In genomic region chr21:37263827-37264226, GRCh38 we compare ENCODE assay signal across 15 cellular contexts. TPM values are rescaled to one million over a fixed set of nuclear protein-coding genes. Genes with fewer than 3 reads are reported as not detected.
A peak's percentile ranks its signal among the peaks of the same experiment; 100 is the strongest.
DNase-seq lines count a peak whose midpoint lies in the region; ATAC-seq, FAIRE-seq and TF ChIP-seq lines count a peak whose summit lies in the region.
"Had no signal": no experiment of that assay in that cellular context is flagged by ENCODE, and none has a peak within 500 bp of the region (broad histone marks: within the 10 kb centered on the region; RNA-seq: fewer than 3 reads in every experiment).

No MANE protein-coding gene starts in this region.

- H3K4ac ChIP-seq in IMR-90 (ENCODE audit: low read depth, low read length) (no peak overlapping the region), H1 (replicated peaks; ENCODE audit: insufficient read length, low read depth, low read length) (no peak overlapping the region)

- H2AK9ac ChIP-seq in IMR-90 (replicated peaks; ENCODE audit: low read depth, low read length, poor library complexity): no peak overlapping the region

- H3K27me3 ChIP-seq in CD8-positive, alpha-beta memory T cell (ENCODE audit: insufficient read depth, low read length, poor library complexity, severe bottlenecking): no peaks in the 10 kb centered on the region
- no peaks in the 10 kb centered on the region for H3K27me3 ChIP-seq in IMR-90 (ENCODE audit: control insufficient read depth, insufficient read depth, low read length)
- no peaks in the 10 kb centered on the region for H3K27me3 ChIP-seq in H1 (replicated peaks in 1 of 4; ENCODE audit: control insufficient read depth in 3 of 4, extremely low read depth in 1 of 4, insufficient read depth in 3 of 4, low read length in 3 of 4)
- H3K27me3 ChIP-seq: BLaER1 treated with 17β-estradiol and CSF1 and Interleukin-3, amounts not matched to agents 10 nM and 100 nM had no signal

- dilution Hi-C loops in IMR-90 (cut with HindIII; ENCODE audit: low sequenced_read_pairs, unreplicated experiment): no loop called here

- H3K4me1 Mint-ChIP-seq in CD8-positive, alpha-beta memory T cell: peaks cover 39 to 72% (median 57%) of the 10 kb centered on the region in 3 donors
- H3K4me1 Mint-ChIP-seq in nephron progenitor cell: peaks cover 53% of the 10 kb centered on the region

- H3K27ac Mint-ChIP-seq in CD8-positive, alpha-beta memory T cell: peak overlapping the region in 5 of 8 donors; percentile 44 to 59 (median 57)
- H3K27ac Mint-ChIP-seq in nephron progenitor cell: peak overlapping the region; percentile 77
- H3K27ac Mint-ChIP-seq: activated CD4-positive, alpha-beta memory T cell treated with anti-CD3 and anti-CD28 coated beads, Interleukin-2, amount 10 ng/mL, durations not matched to agents 7 days and 5 days had no signal

- no peak overlapping the region for H3K4me2 ChIP-seq in IMR-90 (ENCODE audit: low read depth, low read length)
- H3K4me2 ChIP-seq in H1 (ENCODE audit: insufficient read depth in 1 of 2, low read depth in 2 of 2, low read length in 2 of 2): no peak overlapping the region

- H3K27me3 Mint-ChIP-seq in CD8-positive, alpha-beta memory T cell: no peaks in the 10 kb centered on the region
- no peaks in the 10 kb centered on the region for H3K27me3 Mint-ChIP-seq in nephron progenitor cell (ENCODE audit: low read depth, poor library complexity)
- H3K27me3 Mint-ChIP-seq: activated CD4-positive, alpha-beta memory T cell treated with anti-CD3 and anti-CD28 coated beads, Interleukin-2, amount 10 ng/mL, durations not matched to agents 7 days and 5 days had no signal

- H3K23me2 ChIP-seq in H1 (ENCODE audit: low read depth, low read length): 0 out of 2 replicates have a peak, but pooled peaks cover 4% of the 10 kb centered on the region

- H2AFZ ChIP-seq in IMR-90 (replicated peaks; ENCODE audit: low read length, poor library complexity) (no peak overlapping the region), H1 (ENCODE audit: low read length) (no peak overlapping the region)

- H4K8ac ChIP-seq in IMR-90 (ENCODE audit: low read depth in 2 of 2, low read length in 2 of 2): no peak overlapping the region
- H4K8ac ChIP-seq in H1 (ENCODE audit: extremely low read depth, insufficient read depth, low read length): peak overlapping the region; percentile 38; the same call in 1 of the 2 replicates

- H4K20me1 ChIP-seq in IMR-90 (ENCODE audit: insufficient read depth, low read length) (peaks cover 14% of the 10 kb centered on the region), H1 (replicated peaks in 1 of 2; ENCODE audit: control insufficient read depth in 1 of 2, insufficient read depth in 2 of 2, low read length in 2 of 2) (peaks cover 2 to 12% of the 10 kb centered on the region in 2 experiments)

- H4K91ac ChIP-seq in IMR-90 (ENCODE audit: insufficient read depth, low read depth, low read length) (no peak overlapping the region), H1 (replicated peaks; ENCODE audit: insufficient read length, low read length) (no peak overlapping the region)

- no TSS peak for BruUV-seq in IMR-90 (replicated peaks; lab: Mats Ljungman, UMichigan)

- peaks cover 19 to 81% of the 10 kb centered on the region in 2 experiments for H3K79me2 ChIP-seq in H1 (ENCODE audit: control insufficient read depth in 1 of 2, insufficient read depth in 2 of 2, low read length in 2 of 2)

- intact Hi-C loops in IMR-90 (cut with micrococcal nuclease): no loop called here

- no peak overlapping the region for H2BK12ac ChIP-seq in H1 (ENCODE audit: low read depth, low read length)

- H3K9ac ChIP-seq in IMR-90 (ENCODE audit: low read depth, low read length) (no peak overlapping the region), H1 (replicated peaks in 1 of 4; ENCODE audit: extremely low read depth in 1 of 4, low read depth in 3 of 4, low read length in 3 of 4) (no peak overlapping the region)
- H3K9ac ChIP-seq: BLaER1 treated with 17β-estradiol and CSF1 and Interleukin-3, amounts not matched to agents 10 nM and 100 nM had no signal

- H3K23ac ChIP-seq in IMR-90 (ENCODE audit: low read depth, low read length) (no peak overlapping the region), H1 (ENCODE audit: insufficient read length) (no peak overlapping the region)

- H3K18ac ChIP-seq in IMR-90 (ENCODE audit: low read depth, low read length) (no peak overlapping the region), H1 (ENCODE audit: extremely low read depth, low read length) (no peak overlapping the region)

- no peak overlapping the region for H2AK5ac ChIP-seq in IMR-90 (ENCODE audit: low read depth, low read length)
- H2AK5ac ChIP-seq in H1 (ENCODE audit: low read depth, low read length): peak overlapping the region; percentile 47; the same call in 1 of the 2 replicates

- no CpG with 5 or more reads among the region's 5 CpGs for WGBS in IMR-90 (ENCODE audit: extremely low coverage in 2 of 2, insufficient read length in 1 of 2), 2 experiments
- 95% methylated on average over 5 of the region's 5 CpGs; no CpG with 5 or more reads in 1 of the 2 experiments for WGBS in H1 (ENCODE audit: extremely low coverage in 1 of 2, insufficient coverage in 1 of 2, insufficient read length in 1 of 2, insufficient replicate concordance in 2 of 2, low coverage in 1 of 2, low lambda C conversion rate in 2 of 2, missing lambda C conversion rate in 1 of 2), 2 experiments

- H3K9me3 ChIP-seq in CD8-positive, alpha-beta memory T cell (ENCODE audit: low read length): no peaks in the 10 kb centered on the region
- no peaks in the 10 kb centered on the region for H3K9me3 ChIP-seq in IMR-90 (ENCODE audit: control insufficient read depth, insufficient read depth, low read length)
- H3K9me3 ChIP-seq in H1 (ENCODE audit: insufficient read depth in 2 of 2, low read depth in 1 of 2, low read length in 1 of 2): no peaks in the 10 kb centered on the region
- H3K9me3 ChIP-seq: BLaER1 treated with 17β-estradiol and CSF1 and Interleukin-3, amounts not matched to agents 10 nM and 100 nM had no signal

- H3K79me1 ChIP-seq in IMR-90 (ENCODE audit: low read depth in 1 of 2, low read length in 2 of 2) (peaks cover 21 to 58% of the 10 kb centered on the region in 2 experiments), H1 (ENCODE audit: low read depth, low read length) (peaks cover 9% of the 10 kb centered on the region)

- DNase-seq in CD8-positive, alpha-beta memory T cell: no peak
- peak; percentile 15 for DNase-seq in IMR-90
- DNase-seq in H1 (ENCODE audit: low read depth in 1 of 2, low spot score in 2 of 2): peak in 1 of 2 experiments; percentile 11
- no peak for DNase-seq in nephron progenitor cell
- no peak for DNase-seq in SIG-M5 treated with dmso at 0.1 percent for 504 hours (lab: John Stamatoyannopoulos, UW; ENCODE audit: unreplicated experiment)
- no peak for DNase-seq in occipital lobe (lab: John Stamatoyannopoulos, UW)
- DNase-seq in HCEC 1CT: no peak
- DNase-seq: activated CD4-positive, alpha-beta memory T cell treated with anti-CD3 and anti-CD28 coated beads, Interleukin-2, amount 10 ng/mL, durations not matched to agents 7 days and 5 days; activated effector memory CD4-positive, alpha-beta T cell treated with Interleukin-2 at 50 U/mL for 16 hours; DMS53; H7; left ventricle myocardium superior; NCI-H1694 treated with DMSO at 0.1 percent for 48 hours had no signal

- CTCF ChIA-PET in CD8-positive, alpha-beta memory T cell (lab: Charles Lee): interaction anchor here (1.2 kb wide), 1 partner anchor 101 kb away, joined by 4 read pairs; no protein-coding TSS in a partner anchor
- CTCF ChIA-PET in IMR-90 (lab: Yijun Ruan, JAX): no interaction called here
- CTCF ChIA-PET in H1 (lab: Charles Lee; ENCODE audit: partially characterized antibody): no interaction called here

- no peak overlapping the region for H2BK120ac ChIP-seq in IMR-90 (ENCODE audit: low read depth, low read length)
- no peak overlapping the region for H2BK120ac ChIP-seq in H1 (replicated peaks; ENCODE audit: low read depth, low read length)

- H3K36me3 Mint-ChIP-seq in CD8-positive, alpha-beta memory T cell: peaks cover 0 to 20% (median 0%) of the 10 kb centered on the region in 3 donors
- H3K36me3 Mint-ChIP-seq in nephron progenitor cell (ENCODE audit: low read depth): peaks cover 13% of the 10 kb centered on the region

- ATAC-seq in IMR-90 (ENCODE audit: low read depth): no peak
- ATAC-seq: left ventricle myocardium superior had no signal

- peaks cover 6% of the 10 kb centered on the region for H3K36me3 ChIP-seq in CD8-positive, alpha-beta memory T cell (ENCODE audit: insufficient read depth, low read length)
- H3K36me3 ChIP-seq in IMR-90 (ENCODE audit: control insufficient read depth, insufficient read depth, low read length): no peaks in the 10 kb centered on the region
- peaks cover 0 to 12% (median 0%) of the 10 kb centered on the region in 4 experiments; a peak in 3 of 8 replicates for H3K36me3 ChIP-seq in H1 (ENCODE audit: control insufficient read depth in 2 of 4, insufficient read depth in 4 of 4, low read length in 3 of 4)

- TF ChIP-seq POLR2A in IMR-90 (IDR thresholded peaks at IDR 0.05; ENCODE audit: low read depth, low read length): no peak
- no peak for TF ChIP-seq POLR2A in H1 (IDR thresholded peaks at IDR 0.05; ENCODE audit: control extremely low read depth in 1 of 2, low read depth in 2 of 2, low read length in 2 of 2)

- H3K4me3 Mint-ChIP-seq in CD8-positive, alpha-beta memory T cell: peak overlapping the region in 1 of 7 donors; percentile 79
- no peak overlapping the region for H3K4me3 Mint-ChIP-seq in nephron progenitor cell
- H3K4me3 Mint-ChIP-seq: activated CD4-positive, alpha-beta memory T cell treated with anti-CD3 and anti-CD28 coated beads, Interleukin-2, amount 10 ng/mL, durations not matched to agents 7 days and 5 days had no signal

- no peak overlapping the region for H2BK5ac ChIP-seq in IMR-90 (ENCODE audit: low read depth, low read length, poor library complexity, severe bottlenecking)
- no peak overlapping the region for H2BK5ac ChIP-seq in H1 (ENCODE audit: low read depth, low read length)

- no peak overlapping the region for H2BK15ac ChIP-seq in IMR-90 (ENCODE audit: low read depth, low read length)
- no peak overlapping the region for H2BK15ac ChIP-seq in H1 (ENCODE audit: low read length)

- peaks cover 14% of the 10 kb centered on the region for H3K9me1 ChIP-seq in IMR-90 (ENCODE audit: insufficient read depth, low read length)

- no peak for FAIRE-seq in H1 (lab: Jason Lieb, UNC)
- FAIRE-seq: HTR-8/SVneo had no signal

- no peak for TF ChIP-seq RAD21 in IMR-90 (IDR thresholded peaks at IDR 0.05; ENCODE audit: low read length)
- no peak for TF ChIP-seq RAD21 in H1 (IDR thresholded peaks at IDR 0.05 in 1 of 2, conservative IDR thresholded peaks at IDR 0.05 in 1 of 2; ENCODE audit: low read depth in 2 of 2, low read length in 2 of 2)

- no peaks in the 10 kb centered on the region for H3K9me3 Mint-ChIP-seq in CD8-positive, alpha-beta memory T cell
- no peaks in the 10 kb centered on the region for H3K9me3 Mint-ChIP-seq in nephron progenitor cell
- H3K9me3 Mint-ChIP-seq: activated CD4-positive, alpha-beta memory T cell treated with anti-CD3 and anti-CD28 coated beads, Interleukin-2, amount 10 ng/mL, durations not matched to agents 7 days and 5 days had no signal

- H3K56ac ChIP-seq in IMR-90 (ENCODE audit: extremely low read depth, insufficient read depth, low read length): no peak overlapping the region
- no peak overlapping the region for H3K56ac ChIP-seq in H1 (replicated peaks; ENCODE audit: insufficient read length, low read depth, low read length)

- POLR2A ChIA-PET in CD8-positive, alpha-beta memory T cell (lab: Charles Lee): interaction anchor here (0.5 to 0.7 kb wide), 2 partner anchors 8 to 102 kb away, joined by 3 read pairs; no protein-coding TSS in a partner anchor
- POLR2A ChIA-PET in IMR-90 (lab: Charles Lee; ENCODE audit: unreplicated experiment) (no interaction called here), H1 (lab: Charles Lee; ENCODE audit: partially characterized antibody) (interaction anchor here (0.6 to 1.8 kb wide), 6 partner anchors 11 to 371 kb away, joined by 3 to 7 read pairs (median 4); partner anchors contain the start of gene DYRK1A)

- TF ChIP-seq CTCF in IMR-90 (conservative IDR thresholded peaks at IDR 0.05; ENCODE audit: low read depth, low read length) (no peak), H1 (IDR thresholded peaks at IDR 0.05; ENCODE audit: control extremely low read depth in 1 of 3, insufficient read depth in 1 of 3, low read depth in 1 of 3, low read length in 3 of 3) (no peak), nephron progenitor cell (IDR thresholded peaks at IDR 0.05) (no peak)

- no peak overlapping the region for H2BK20ac ChIP-seq in IMR-90 (ENCODE audit: low read depth, low read length)
- no peak overlapping the region for H2BK20ac ChIP-seq in H1 (ENCODE audit: low read length)

- peaks cover 42% of the 10 kb centered on the region for H3K4me1 ChIP-seq in CD8-positive, alpha-beta memory T cell (ENCODE audit: insufficient read depth, low read length)
- H3K4me1 ChIP-seq in IMR-90 (ENCODE audit: control insufficient read depth, insufficient read depth, low read length) (peaks cover 6% of the 10 kb centered on the region), H1 (replicated peaks in 1 of 4; ENCODE audit: control insufficient read depth in 3 of 4, insufficient read depth in 4 of 4, low read length in 3 of 4) (peaks cover 0 to 2% (median 0%) of the 10 kb centered on the region in 4 experiments; a peak in 1 of 7 replicates)

- no peak overlapping the region for H3K4me3 ChIP-seq in CD8-positive, alpha-beta memory T cell (ENCODE audit: low read length)
- H3K4me3 ChIP-seq in IMR-90 (ENCODE audit: insufficient read depth, low read depth, low read length) (no peak overlapping the region), H1 (ENCODE audit: extremely low read depth in 1 of 4, insufficient read depth in 2 of 4, low read depth in 3 of 4, low read length in 4 of 4) (no peak overlapping the region)
- H3K4me3 ChIP-seq: BLaER1 treated with 17β-estradiol and CSF1 and Interleukin-3, amounts not matched to agents 10 nM and 100 nM had no signal

- TF ChIP-seq EP300 in H1 (IDR thresholded peaks at IDR 0.05; ENCODE audit: borderline replicate concordance in 1 of 2, low read depth in 2 of 2, low read length in 2 of 2): no peak

- H4K5ac ChIP-seq in IMR-90 (ENCODE audit: low read depth, low read length) (no peak overlapping the region), H1 (ENCODE audit: insufficient read length, low read depth, low read length) (no peak overlapping the region)

- no peak overlapping the region for H3K27ac ChIP-seq in CD8-positive, alpha-beta memory T cell (ENCODE audit: low read depth, low read length)
- H3K27ac ChIP-seq in IMR-90 (ENCODE audit: insufficient read depth, low read length): no peak overlapping the region
- no peak overlapping the region for H3K27ac ChIP-seq in H1 (ENCODE audit: low read depth, low read length)
- H3K27ac ChIP-seq: BLaER1 treated with 17β-estradiol and CSF1 and Interleukin-3, amounts not matched to agents 10 nM and 100 nM had no signal

- in situ Hi-C loops in IMR-90 (cut with MboI; ENCODE audit: low sequenced_read_pairs): loop anchor here (25.0 kb wide), 1 partner anchor 198 kb away; no protein-coding TSS in a partner anchor

- H3K14ac ChIP-seq in IMR-90 (replicated peaks; ENCODE audit: low read depth, low read length) (no peak overlapping the region), H1 (ENCODE audit: insufficient read length) (no peak overlapping the region)

RNA-seq across cellular contexts. Expression of gene VPS26C, which starts 3.3 kb away (rescaled TPM):
- total RNA-seq in CD8-positive, alpha-beta memory T cell: 10 to 100 TPM; 59.1 to 62.7 TPM
- 82.0 TPM for polyA plus RNA-seq in CD8-positive, alpha-beta memory T cell
- 30.0 and 36.6 TPM in 2 replicates for total RNA-seq in IMR-90 (2012; rRNA removed)
- 27.0 and 30.0 TPM in 2 replicates for polyA plus RNA-seq in IMR-90 (2012; rRNA removed)
- polyA plus RNA-seq in IMR-90 (2012; cell fraction: cytosol; rRNA removed): 16.3 and 24.0 TPM in 2 replicates
- 22.7 and 40.3 TPM in 2 replicates for polyA plus RNA-seq in IMR-90 (2012; cell fraction: nucleus; rRNA removed; ENCODE audit: low replicate concordance)
- total RNA-seq in H1 (2021; fragmentation: NEBNext Ultra II Directional; extraction: Animal tissue kit (Norgen Biotek cat#: 25700)): 68.1 and 71.6 TPM in 2 replicates
- polyA plus RNA-seq in H1 (2011; rRNA removed): 43.5 and 45.7 TPM in 2 replicates
- 50.8 TPM for polyA plus RNA-seq in H1 (2011; cell fraction: cytosol; rRNA removed)
- 41.0 TPM for polyA plus RNA-seq in H1 (2011; cell fraction: nucleus; rRNA removed)
- 45.0 to 83.4 TPM (median 50.5 TPM) in 4 replicates for polyA plus RNA-seq in H1 (2012, experiment 1 of 2)
- 41.8 TPM for polyA plus RNA-seq in H1 (2012, experiment 2 of 2)
- 40.8 TPM for polyA plus RNA-seq in H1 (2013, experiment 1 of 2)
- polyA plus RNA-seq in H1 (2013, experiment 2 of 2): 40.0 TPM
- polyA minus RNA-seq in H1 (2011; rRNA and poly(A)+ RNA removed): 49.8 and 61.5 TPM in 2 replicates
- polyA minus RNA-seq in H1 (2011; cell fraction: cytosol; rRNA and poly(A)+ RNA removed): 37.8 TPM
- 50.1 TPM for polyA minus RNA-seq in H1 (2011; cell fraction: nucleus; rRNA and poly(A)+ RNA removed)
- total RNA-seq in occipital lobe: 46.8 TPM
